ENCODE assay signal across 1 cellular context in the genomic region with DNA sequence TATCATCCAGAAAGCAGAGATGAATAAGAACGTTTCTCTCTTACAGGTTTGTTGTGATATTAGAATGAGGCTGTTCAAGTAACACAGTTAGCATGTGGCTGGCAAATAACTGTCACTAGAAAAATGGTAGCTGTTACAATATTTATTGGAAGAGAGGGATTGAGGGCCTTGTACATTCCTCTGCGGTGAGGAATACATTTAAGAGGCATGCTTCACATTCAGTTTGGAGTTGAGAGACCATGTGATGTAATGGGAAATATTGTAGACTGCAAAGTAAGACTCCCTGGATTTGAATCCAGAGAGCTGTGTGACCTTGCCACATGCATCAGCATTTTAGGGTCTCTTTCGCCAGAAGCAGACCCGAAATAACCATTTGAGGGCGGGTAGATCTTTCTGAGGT.
TF ChIP-seq lines count a peak whose summit lies in the region.

No MANE protein-coding gene starts in this region.

TF ChIP-seq in IMR-90, 13 proteins besides CTCF, POLR2A, EP300 and RAD21:
- TF ChIP-seq CEBPB (IDR thresholded peaks at IDR 0.05; ENCODE audit: low read depth, low read length) (no peak), CHD1 (IDR thresholded peaks at IDR 0.05; ENCODE audit: low read depth, low read length) (no peak), MAZ (IDR thresholded peaks at IDR 0.05; ENCODE audit: borderline replicate concordance, low read depth, low read length) (no peak), BHLHE40 (IDR thresholded peaks at IDR 0.05; ENCODE audit: low read depth, low read length) (no peak), SMC3 (IDR thresholded peaks at IDR 0.05; ENCODE audit: low read depth, low read length) (no peak), FOS (IDR thresholded peaks at IDR 0.05; ENCODE audit: low read depth, low read length) (no peak), NFE2L2 (IDR thresholded peaks at IDR 0.05; ENCODE audit: low read depth, low read length) (no peak), RCOR1 (IDR thresholded peaks at IDR 0.05; ENCODE audit: insufficient replicate concordance, low read length) (no peak), RFX5 (IDR thresholded peaks at IDR 0.05; ENCODE audit: low read depth, low read length) (no peak), MXI1 (IDR thresholded peaks at IDR 0.05; ENCODE audit: borderline replicate concordance, low read depth, low read length) (no peak), MAFK (IDR thresholded peaks at IDR 0.05; ENCODE audit: low read depth, low read length) (no peak)
- TF ChIP-seq, protein P1, sequence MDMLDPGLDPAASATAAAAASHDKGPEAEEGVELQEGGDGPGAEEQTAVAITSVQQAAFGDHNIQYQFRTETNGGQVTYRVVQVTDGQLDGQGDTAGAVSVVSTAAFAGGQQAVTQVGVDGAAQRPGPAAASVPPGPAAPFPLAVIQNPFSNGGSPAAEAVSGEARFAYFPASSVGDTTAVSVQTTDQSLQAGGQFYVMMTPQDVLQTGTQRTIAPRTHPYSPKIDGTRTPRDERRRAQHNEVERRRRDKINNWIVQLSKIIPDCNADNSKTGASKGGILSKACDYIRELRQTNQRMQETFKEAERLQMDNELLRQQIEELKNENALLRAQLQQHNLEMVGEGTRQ (IDR thresholded peaks at IDR 0.05; ENCODE audit: low read depth, low read length) = no peak
- TF ChIP-seq, protein P2, sequence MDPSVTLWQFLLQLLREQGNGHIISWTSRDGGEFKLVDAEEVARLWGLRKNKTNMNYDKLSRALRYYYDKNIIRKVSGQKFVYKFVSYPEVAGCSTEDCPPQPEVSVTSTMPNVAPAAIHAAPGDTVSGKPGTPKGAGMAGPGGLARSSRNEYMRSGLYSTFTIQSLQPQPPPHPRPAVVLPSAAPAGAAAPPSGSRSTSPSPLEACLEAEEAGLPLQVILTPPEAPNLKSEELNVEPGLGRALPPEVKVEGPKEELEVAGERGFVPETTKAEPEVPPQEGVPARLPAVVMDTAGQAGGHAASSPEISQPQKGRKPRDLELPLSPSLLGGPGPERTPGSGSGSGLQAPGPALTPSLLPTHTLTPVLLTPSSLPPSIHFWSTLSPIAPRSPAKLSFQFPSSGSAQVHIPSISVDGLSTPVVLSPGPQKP (IDR thresholded peaks at IDR 0.05; ENCODE audit: borderline replicate concordance, low read depth, low read length) = no peak
